ENCODE assay signal across 19 cellular contexts in the genomic region with DNA sequence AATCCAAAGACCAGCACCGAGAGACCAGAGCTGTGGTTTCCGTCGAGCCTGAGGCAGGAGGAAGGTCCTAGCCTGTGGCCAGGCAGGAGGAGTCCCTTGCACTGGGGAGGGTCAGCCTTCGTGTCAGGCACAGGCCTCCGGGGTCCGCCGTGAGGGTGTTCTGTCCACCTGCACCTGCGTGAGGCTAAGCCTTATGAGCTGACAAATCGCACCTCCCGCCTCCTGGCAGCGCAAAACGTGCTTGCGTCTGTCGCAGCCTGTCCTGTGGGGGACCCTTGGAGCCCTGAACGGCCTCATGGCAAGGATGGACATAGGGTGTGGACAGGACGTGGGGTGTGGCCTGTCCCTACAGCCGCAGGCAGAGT.
"Had no signal": no experiment of that assay in that cellular context is flagged by ENCODE, and none has a peak within 500 bp of the region (broad histone marks: within the 10 kb centered on the region; RNA-seq: fewer than 3 reads in every experiment).

No MANE protein-coding gene starts in this region.

- H3K27me3 Mint-ChIP-seq: activated naive CD8-positive, alpha-beta T cell; central memory CD8-positive, alpha-beta T cell; effector memory CD8-positive, alpha-beta T cell had no signal

- H2AFZ ChIP-seq: neural progenitor cell, parathyroid adenoma had no signal

- H3K36me3 ChIP-seq: neural progenitor cell, transverse colon had no signal

- ATAC-seq: activated CD4-positive, CD25-positive, alpha-beta regulatory T cell treated with anti-CD3 and anti-CD28 coated beads, Interleukin-2, amount 50 U/mL, for 24 hours; activated T-cell treated with anti-CD3 and anti-CD28 coated beads, Interleukin-2, amount 50 U/mL, for 72 hours; body of pancreas; effector memory CD8-positive, alpha-beta T cell; stimulated activated memory B cell treated with anti-CD40 and anti-IgM and Interleukin-4, amounts not matched to agents 10 μg/mL and 1 μg/mL and 100 μg/mL, for 72 hours had no signal

- H3K4me1 ChIP-seq: body of pancreas, parathyroid adenoma, transverse colon had no signal

- H3K27ac ChIP-seq: body of pancreas, epithelial cell of prostate, neural progenitor cell, parathyroid adenoma, transverse colon had no signal

- H3K36me3 Mint-ChIP-seq: activated naive CD8-positive, alpha-beta T cell; neural progenitor cell; stimulated activated memory B cell treated with anti-CD40 and anti-IgM and Interleukin-4, amounts not matched to agents 10 μg/mL and 1 μg/mL and 100 μg/mL, for 72 hours had no signal

- H3K4me3 Mint-ChIP-seq: activated naive CD8-positive, alpha-beta T cell; activated T-cell treated with anti-CD3 and anti-CD28 coated beads, Interleukin-2, amount 50 U/mL, for 72 hours; central memory CD8-positive, alpha-beta T cell; dendritic cell treated with granulocyte-macrophage colony-stimulating factor and Interleukin-4, amounts not matched to agents 40 ng/mL and 50 ng/mL, for 4 days; effector memory CD8-positive, alpha-beta T cell; neural progenitor cell; stimulated activated memory B cell treated with anti-CD40 and anti-IgM and Interleukin-4, amounts not matched to agents 10 μg/mL and 1 μg/mL and 100 μg/mL, for 72 hours had no signal

- H3K4me3 ChIP-seq: body of pancreas, lung, neural progenitor cell, transverse colon had no signal

- H3K4me2 ChIP-seq: neural progenitor cell had no signal

- H3K4me1 Mint-ChIP-seq: central memory CD8-positive, alpha-beta T cell; stimulated activated memory B cell treated with anti-CD40 and anti-IgM and Interleukin-4, amounts not matched to agents 10 μg/mL and 1 μg/mL and 100 μg/mL, for 72 hours had no signal

- H3K27me3 ChIP-seq: body of pancreas, neural progenitor cell had no signal

- H3K9me3 Mint-ChIP-seq: activated T-cell treated with anti-CD3 and anti-CD28 coated beads, Interleukin-2, amount 50 U/mL, for 72 hours; central memory CD8-positive, alpha-beta T cell; dendritic cell treated with granulocyte-macrophage colony-stimulating factor and Interleukin-4, amounts not matched to agents 40 ng/mL and 50 ng/mL, for 4 days; effector memory CD8-positive, alpha-beta T cell; neural progenitor cell; stimulated activated memory B cell treated with anti-CD40 and anti-IgM and Interleukin-4, amounts not matched to agents 10 μg/mL and 1 μg/mL and 100 μg/mL, for 72 hours had no signal

- H3K9ac ChIP-seq: neural progenitor cell, parathyroid adenoma had no signal

- H3K27ac Mint-ChIP-seq: activated naive CD8-positive, alpha-beta T cell; activated T-cell treated with anti-CD3 and anti-CD28 coated beads, Interleukin-2, amount 50 U/mL, for 72 hours; dendritic cell treated with granulocyte-macrophage colony-stimulating factor and Interleukin-4, amounts not matched to agents 40 ng/mL and 50 ng/mL, for 4 days; effector memory CD8-positive, alpha-beta T cell; neural progenitor cell; stimulated activated memory B cell treated with anti-CD40 and anti-IgM and Interleukin-4, amounts not matched to agents 10 μg/mL and 1 μg/mL and 100 μg/mL, for 72 hours had no signal

- H3K79me2 ChIP-seq: parathyroid adenoma had no signal

- H3K9me3 ChIP-seq: body of pancreas, transverse colon had no signal

- DNase-seq: activated gamma-delta T cell treated with Interleukin-2 at 50 U/mL for 16 hours; activated T-cell treated with anti-CD3 and anti-CD28 coated beads, Interleukin-2, amount 50 U/mL, for 72 hours; amniotic stem cell; effector memory CD8-positive, alpha-beta T cell; foreskin melanocyte; midbrain; stimulated activated CD4-positive, alpha-beta T cell treated with anti-CD3 and anti-CD28 coated beads, Interleukin-2, amount 100 ng/mL, for 48 hours; SW 1271; transverse colon had no signal
